In the genomic region with DNA sequence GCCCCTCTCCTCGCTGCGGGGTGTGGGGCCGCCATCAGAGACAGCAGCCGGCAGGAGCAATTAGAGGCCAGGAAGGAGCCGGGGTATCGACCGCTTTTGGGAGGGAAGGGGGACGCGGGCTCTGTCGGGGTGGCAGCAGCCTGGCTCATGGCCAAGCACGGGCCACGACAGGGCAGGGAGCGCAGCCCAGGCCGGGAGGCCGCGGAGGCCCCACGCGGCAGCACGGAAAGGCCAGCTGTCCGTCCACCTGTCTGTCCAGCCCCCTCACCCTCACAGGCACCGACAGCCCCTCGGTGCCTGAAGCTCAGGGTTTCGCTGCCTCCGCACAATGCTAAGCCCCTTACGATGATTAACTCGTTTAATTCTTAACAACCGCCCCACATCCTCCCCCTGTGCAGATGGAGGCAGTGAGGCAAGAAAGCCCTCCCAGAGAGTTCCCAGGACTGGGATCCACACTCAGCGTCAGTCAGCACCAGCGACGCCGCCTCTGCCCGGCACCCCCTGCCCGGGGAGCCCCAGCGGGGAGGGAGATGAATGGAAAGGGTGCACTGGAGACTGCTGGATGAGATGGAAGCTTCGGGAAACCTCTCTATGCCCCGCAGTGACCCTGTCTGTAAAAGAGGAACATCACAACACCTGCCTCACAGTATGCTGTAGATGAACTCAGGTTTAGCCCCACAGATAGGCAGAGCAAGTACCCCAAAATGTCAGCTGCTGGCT, we compare ENCODE assay signal across 8 cellular contexts. TPM values are rescaled to one million over a fixed set of nuclear protein-coding genes. Genes with fewer than 3 reads are reported as not detected.
A peak's percentile ranks its signal among the peaks of the same experiment; 100 is the strongest.
DNase-seq lines count a peak whose midpoint lies in the region; ATAC-seq and TF ChIP-seq lines count a peak whose summit lies in the region.

No MANE protein-coding gene starts in this region.

- TF ChIP-seq CTCF in mesothelial cell of epicardium (IDR thresholded peaks at IDR 0.05; ENCODE audit: unreplicated experiment) = no peak

- H3K36me3 Mint-ChIP-seq in mesothelial cell of epicardium = no peaks in the 10 kb centered on the region

- H3K9me3 Mint-ChIP-seq in mesothelial cell of epicardium = no peaks in the 10 kb centered on the region

- no peaks in the 10 kb centered on the region for H3K9me3 ChIP-seq in BLaER1
- no peaks in the 10 kb centered on the region for H3K9me3 ChIP-seq in HUES48 (ENCODE audit: control insufficient read depth, insufficient read depth, low read length)

- H3K4me3 ChIP-seq in BLaER1 (peak overlapping the region; percentile 34), HUES48 (ENCODE audit: low read depth, low read length) (no peak overlapping the region)

- DNase-seq in amniotic epithelial cell (ENCODE audit: low read depth) = peak; percentile 74
- DNase-seq in mesothelial cell of epicardium (ENCODE audit: low spot score in 2 of 2, unreplicated experiment in 2 of 2) = no peak
- no peak for DNase-seq in left colon
- no peak for DNase-seq in activated CD4-positive, alpha-beta T cell treated with anti-CD3 and anti-CD28 coated beads, Interleukin-2, amount 50 U/mL, for 48 hours
- no peak for DNase-seq in KG1 (lab: John Stamatoyannopoulos, UW)

- ATAC-seq in left colon = no peak
- no peak for ATAC-seq in GM21619 (IDR thresholded peaks at IDR 0.05; ENCODE audit: unreplicated experiment)

- H3K27me3 ChIP-seq in BLaER1 = no peaks in the 10 kb centered on the region
- H3K27me3 ChIP-seq in HUES48 (ENCODE audit: control insufficient read depth, insufficient read depth, low read length) = no peaks in the 10 kb centered on the region

- peaks cover 85% of the 10 kb centered on the region for H4K20me1 ChIP-seq in BLaER1

- peaks cover 43% of the 10 kb centered on the region for H3K4me1 Mint-ChIP-seq in mesothelial cell of epicardium

- peak overlapping the region; percentile 48 for H3K4me3 Mint-ChIP-seq in mesothelial cell of epicardium

- intact Hi-C loops in left colon (cut with DNase I, micrococcal nuclease) = no loop called here

- no peaks in the 10 kb centered on the region for H3K27me3 Mint-ChIP-seq in mesothelial cell of epicardium (ENCODE audit: low read depth)

- peak overlapping the region; percentile 93 for H3K4me2 ChIP-seq in BLaER1

- H3K27ac ChIP-seq in BLaER1 = peak overlapping the region; percentile 60
- H3K27ac ChIP-seq in HUES48 (ENCODE audit: low read depth, low read length) = peak overlapping the region; percentile 38

- H3K27ac Mint-ChIP-seq in mesothelial cell of epicardium = peak overlapping the region; percentile 92

- H3K4me1 ChIP-seq in BLaER1 (peaks cover 82% of the 10 kb centered on the region), HUES48 (ENCODE audit: control insufficient read depth, insufficient read depth, low read length) (peaks cover 40% of the 10 kb centered on the region)

- H3K36me3 ChIP-seq in BLaER1 = no peaks in the 10 kb centered on the region
- 0 out of 2 replicates have a peak, but pooled peaks cover 10% of the 10 kb centered on the region for H3K36me3 ChIP-seq in HUES48 (ENCODE audit: control insufficient read depth, insufficient read depth, low read length)

- H3K9ac ChIP-seq in BLaER1 (peak overlapping the region; percentile 53; the same call in 1 of the 2 replicates), HUES48 (ENCODE audit: low read depth, low read length) (no peak overlapping the region)

RNA-seq across cellular contexts. Expression of a gene that starts 23.7 kb away (rescaled TPM):
- total RNA-seq in mesothelial cell of epicardium = 316 to 336 TPM (median 331 TPM) in 3 replicates
- total RNA-seq in left colon = 100 to 1,000 TPM; 134 to 153 TPM
